In the genomic region with DNA sequence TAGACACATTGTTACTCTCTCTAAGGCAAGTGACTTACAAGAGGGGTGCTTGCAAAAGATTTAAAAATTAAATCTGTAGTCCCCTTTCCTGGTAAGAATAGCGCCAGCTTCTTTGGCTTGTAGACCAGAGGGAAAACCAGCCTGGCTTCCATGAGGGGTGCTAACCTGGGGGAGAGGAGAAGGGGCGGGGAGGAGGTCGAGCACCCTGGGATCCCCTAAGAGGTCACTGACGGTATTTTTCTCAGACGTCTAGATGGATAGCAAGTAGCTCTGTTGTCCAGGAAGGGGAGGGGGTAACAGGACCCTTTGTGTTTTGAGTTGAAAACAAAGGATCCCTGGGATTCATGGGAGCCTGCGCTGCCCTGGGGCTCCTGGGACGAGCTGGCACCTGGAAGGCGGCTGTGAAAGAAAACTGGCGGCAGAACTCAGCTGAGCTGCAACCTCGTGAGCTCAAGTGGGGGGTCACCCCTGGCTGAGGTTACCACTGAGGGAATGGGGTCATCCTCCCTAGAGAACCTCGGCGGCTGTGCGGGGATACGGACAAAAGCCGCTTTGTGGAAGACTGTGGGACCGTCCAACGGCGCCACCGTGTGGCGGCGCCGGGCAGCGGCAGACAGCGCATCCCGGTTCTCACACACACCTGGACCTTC, we compare ENCODE assay signal across 8 cellular contexts. TPM values are rescaled to one million over a fixed set of nuclear protein-coding genes. Genes with fewer than 3 reads are reported as not detected.
DNase-seq lines count a peak whose midpoint lies in the region; ATAC-seq and TF ChIP-seq lines count a peak whose summit lies in the region.

No MANE protein-coding gene starts in this region.

- H3K36me3 ChIP-seq in lung (ENCODE audit: control insufficient read depth in 2 of 2, insufficient read depth in 2 of 2, low read length in 2 of 2): no peaks in the 10 kb centered on the region

- H3K27me3 Mint-ChIP-seq in activated CD4-positive, alpha-beta T cell treated with anti-CD3 and anti-CD28 coated beads, Interleukin-2, amount 10 ng/mL, durations not matched to agents 24 days and 14 days: peaks cover 37% of the 10 kb centered on the region

- no peaks in the 10 kb centered on the region for H3K4me1 ChIP-seq in lung (ENCODE audit: control insufficient read depth in 2 of 2, insufficient read depth in 2 of 2, low read length in 2 of 2)

- in situ Hi-C loops in ACHN (cut with HindIII; ENCODE audit: low pct_ligation_motif_present, low pct_unique_long_range_greater_than_20kb, low sequenced_read_pairs) (no loop called here), GM13976 (cut with MboI; ENCODE audit: low sequenced_read_pairs, unreplicated experiment) (loop anchor here (10.0 to 25.0 kb wide), 2 partner anchors 144 to 697 kb away; no protein-coding TSS in a partner anchor)

- intact Hi-C loops in activated CD4-positive, alpha-beta T cell treated with anti-CD3 and anti-CD28 coated beads, Interleukin-2, amount 10 ng/mL, durations not matched to agents 24 days and 14 days (cut with micrococcal nuclease): loop anchor here (1.0 to 10.0 kb wide), 2 partner anchors 145 to 544 kb away; no protein-coding TSS in a partner anchor

- H3K4me1 Mint-ChIP-seq in activated CD4-positive, alpha-beta T cell treated with anti-CD3 and anti-CD28 coated beads, Interleukin-2, amount 10 ng/mL, durations not matched to agents 24 days and 14 days: no peaks in the 10 kb centered on the region

- H3K9me3 ChIP-seq in lung (ENCODE audit: control insufficient read depth in 2 of 2, insufficient read depth in 1 of 2, low read length in 1 of 2): no peaks in the 10 kb centered on the region

- no peaks in the 10 kb centered on the region for H3K36me3 Mint-ChIP-seq in activated CD4-positive, alpha-beta T cell treated with anti-CD3 and anti-CD28 coated beads, Interleukin-2, amount 10 ng/mL, durations not matched to agents 24 days and 14 days (ENCODE audit: low read depth)

- H3K9me3 Mint-ChIP-seq in activated CD4-positive, alpha-beta T cell treated with anti-CD3 and anti-CD28 coated beads, Interleukin-2, amount 10 ng/mL, durations not matched to agents 24 days and 14 days: no peaks in the 10 kb centered on the region

- peak; percentile 74 for DNase-seq in ACHN
- peak; percentile 81 for DNase-seq in GM13976 (ENCODE audit: low spot score)
- peak; percentile 6 for DNase-seq in NCI-H2107 treated with DMSO at 0.1 percent for 48 hours (lab: John Stamatoyannopoulos, UW; ENCODE audit: unreplicated experiment)
- peak; percentile 85 for DNase-seq in activated CD4-positive, alpha-beta T cell treated with anti-CD3 and anti-CD28 coated beads, Interleukin-2, amount 10 ng/mL, durations not matched to agents 24 days and 14 days
- DNase-seq in ecto neural progenitor cell (ENCODE audit: low spot score): peak; percentile 84
- DNase-seq in lung (ENCODE audit: low spot score): peak; percentile 56
- DNase-seq in stimulated activated CD8-positive, alpha-beta memory T cell treated with anti-CD3 and anti-CD28 coated beads, Interleukin-12 subunit alpha, Interleukin-12 subunit beta, amount 100 ng/mL, for 4 hours (ENCODE audit: low read depth): peak; percentile 15

- H3K27ac Mint-ChIP-seq in activated CD4-positive, alpha-beta T cell treated with anti-CD3 and anti-CD28 coated beads, Interleukin-2, amount 10 ng/mL, durations not matched to agents 24 days and 14 days: no peak overlapping the region

- H3K27me3 ChIP-seq in lung (ENCODE audit: control insufficient read depth, insufficient read depth): no peaks in the 10 kb centered on the region

- WGBS in lung, 2 donors: 13 to 15% methylated on average over 25 of the region's 25 CpGs

- H3K4me3 Mint-ChIP-seq in activated CD4-positive, alpha-beta T cell treated with anti-CD3 and anti-CD28 coated beads, Interleukin-2, amount 10 ng/mL, durations not matched to agents 24 days and 14 days: no peak overlapping the region

- no peak overlapping the region for H3K27ac ChIP-seq in lung (ENCODE audit: low read depth in 1 of 2, low read length in 1 of 2)

- TF ChIP-seq CTCF in GM13976 (IDR thresholded peaks at IDR 0.05; ENCODE audit: borderline replicate concordance, control extremely low read depth, extremely low read depth, insufficient read depth, missing control alignments) (peak; percentile 96), lung (IDR thresholded peaks at IDR 0.05; ENCODE audit: control extremely low read depth, extremely low read depth) (peak; percentile 53)

- ATAC-seq in HG02884 (IDR thresholded peaks at IDR 0.05; ENCODE audit: unreplicated experiment): peak; percentile 60
- peak; percentile 87 for ATAC-seq in lung (ENCODE audit: insufficient read depth, low FRiP score)

- no peak overlapping the region for H3K4me3 ChIP-seq in lung

RNA-seq across cellular contexts. Expression of a gene that starts 37.8 kb away (rescaled TPM):
- total RNA-seq in activated CD4-positive, alpha-beta T cell treated with anti-CD3 and anti-CD28 coated beads, Interleukin-2, amount 10 ng/mL, durations not matched to agents 24 days and 14 days: 70.6 and 76.8 TPM in 2 replicates
- total RNA-seq in lung: 10 to 100 TPM; 41.7 to 65.0 TPM
- 10 to 100 TPM; 14.9 to 24.9 TPM for polyA plus RNA-seq in lung

RNA-seq across cellular contexts. Expression of a gene that starts 48.1 kb away (rescaled TPM):
- total RNA-seq in activated CD4-positive, alpha-beta T cell treated with anti-CD3 and anti-CD28 coated beads, Interleukin-2, amount 10 ng/mL, durations not matched to agents 24 days and 14 days: not detected in 2 replicates
- 10 to 100 TPM; 35.8 to 51.3 TPM for total RNA-seq in lung
- 100 to 1,000 TPM in 1 of 2 donors, 10 to 100 TPM in 1; 30.1 to 102 TPM for polyA plus RNA-seq in lung

Comparison
In these comparisons a context has a peak if more than half of its experiments do, and no peak if none do; other contexts are left out.
1. DNase-seq: peak in every context shown above with its lines; median percentile 85 in activated CD4-positive, alpha-beta T cell treated with anti-CD3 and anti-CD28 coated beads, Interleukin-2, amount 10 ng/mL, durations not matched to agents 24 days and 14 days; 84 in ecto neural progenitor cell; 81 in GM13976; 74 in ACHN; 56 in lung; 15 in stimulated activated CD8-positive, alpha-beta memory T cell treated with anti-CD3 and anti-CD28 coated beads, Interleukin-12 subunit alpha, Interleukin-12 subunit beta, amount 100 ng/mL, for 4 hours; 6 in NCI-H2107 treated with DMSO at 0.1 percent for 48 hours.
2. RNA of a gene that starts 48.1 kb away (total RNA-seq): 35.8 to 51.3 TPM in lung; not detected in activated CD4-positive, alpha-beta T cell treated with anti-CD3 and anti-CD28 coated beads, Interleukin-2, amount 10 ng/mL, durations not matched to agents 24 days and 14 days; every median in the first group is over 10 times any median in the second.